Comparison of ENCODE assay signal across 16 cellular contexts in genomic region chr17:3895354-3895753, GRCh38. TPM values are rescaled to one million over a fixed set of nuclear protein-coding genes. Genes with fewer than 3 reads are reported as not detected.
A peak's percentile ranks its signal among the peaks of the same experiment; 100 is the strongest.
DNase-seq lines count a peak whose midpoint lies in the region; ATAC-seq and TF ChIP-seq lines count a peak whose summit lies in the region.
"Had no signal": no experiment of that assay in that cellular context is flagged by ENCODE, and none has a peak within 500 bp of the region (broad histone marks: within the 10 kb centered on the region; RNA-seq: fewer than 3 reads in every experiment).

No MANE protein-coding gene starts in this region.

- TF ChIP-seq CTCF in right atrium auricular region (IDR thresholded peaks at IDR 0.05) = no peak
- TF ChIP-seq CTCF in esophagus muscularis mucosa (IDR thresholded peaks at IDR 0.05) = no peak
- TF ChIP-seq CTCF in prostate gland (IDR thresholded peaks at IDR 0.05) = no peak

- H3K27me3 ChIP-seq in right atrium auricular region (no peaks in the 10 kb centered on the region), esophagus muscularis mucosa (no peaks in the 10 kb centered on the region), prostate gland (replicated peaks; ENCODE audit: insufficient read depth) (no peaks in the 10 kb centered on the region)

- intact Hi-C loops in left ventricle myocardium superior (cut with micrococcal nuclease) = no loop called here
- intact Hi-C loops in esophagus muscularis mucosa (cut with DNase I) = no loop called here
- intact Hi-C loops in prostate gland (cut with DNase I) = no loop called here

- H3K36me3 ChIP-seq in right atrium auricular region (no peaks in the 10 kb centered on the region), esophagus muscularis mucosa (no peaks in the 10 kb centered on the region), prostate gland (no peaks in the 10 kb centered on the region)

- ATAC-seq in left ventricle myocardium superior (no peak), HG03097 (IDR thresholded peaks at IDR 0.05; ENCODE audit: low FRiP score, unreplicated experiment) (no peak)
- ATAC-seq: naive thymus-derived CD8-positive, alpha-beta T cell had no signal

- peak overlapping the region; percentile 86 to 87 for H3K27ac ChIP-seq in right atrium auricular region
- H3K27ac ChIP-seq in esophagus muscularis mucosa (replicated peaks in 1 of 4) = peak overlapping the region; percentile 82 to 91 (median 88)
- peak overlapping the region; percentile 63 to 87 for H3K27ac ChIP-seq in prostate gland

- H3K4me3 ChIP-seq in right atrium auricular region = no peak overlapping the region
- H3K4me3 ChIP-seq in esophagus muscularis mucosa = no peak overlapping the region
- no peak overlapping the region for H3K4me3 ChIP-seq in prostate gland

- DNase-seq in right atrium auricular region (ENCODE audit: low spot score) = no peak
- DNase-seq in left ventricle myocardium superior = no peak
- DNase-seq in esophagus muscularis mucosa (ENCODE audit: extremely low spot score) = no peak
- DNase-seq in prostate gland (ENCODE audit: low spot score) = no peak
- DNase-seq in islet precursor cell = no peak
- DNase-seq in D341Med (ENCODE audit: low spot score) = no peak
- no peak for DNase-seq in iPS-NIHi7 (ENCODE audit: extremely low spot score)
- DNase-seq: activated CD4-positive, alpha-beta T cell treated with anti-CD3 and anti-CD28 coated beads, Interleukin-2, amount 50 U/mL, for 4 hours; activated effector memory CD4-positive, alpha-beta T cell treated with Interleukin-2 at 50 U/mL for 16 hours; DMS153; NCI-H774; SHP77; T1000 had no signal

- H3K9me3 ChIP-seq in right atrium auricular region = no peaks in the 10 kb centered on the region
- no peaks in the 10 kb centered on the region for H3K9me3 ChIP-seq in esophagus muscularis mucosa
- no peaks in the 10 kb centered on the region for H3K9me3 ChIP-seq in prostate gland

- TF ChIP-seq POLR2A in esophagus muscularis mucosa (IDR thresholded peaks at IDR 0.05; ENCODE audit: low read depth) (no peak), prostate gland (IDR thresholded peaks at IDR 0.05) (no peak)

- TF ChIP-seq EP300 in esophagus muscularis mucosa (IDR thresholded peaks at IDR 0.05) = no peak

- peaks cover 0 to 45% of the 10 kb centered on the region in 2 donors for H3K4me1 ChIP-seq in right atrium auricular region
- H3K4me1 ChIP-seq in esophagus muscularis mucosa = peaks cover 55 to 63% (median 58%) of the 10 kb centered on the region in 4 donors
- H3K4me1 ChIP-seq in prostate gland (replicated peaks) = peaks cover 13% of the 10 kb centered on the region

- WGBS in esophagus muscularis mucosa = 98% methylated on average over 3 of the region's 3 CpGs
- WGBS in prostate gland = 92% methylated on average over 3 of the region's 3 CpGs

RNA-seq across cellular contexts. Expression of gene CAMKK1, which starts 2.5 kb away (rescaled TPM):
- total RNA-seq in right atrium auricular region = 1 to 10 TPM; 3.0 to 3.2 TPM
- total RNA-seq in left ventricle myocardium superior = 3.4 TPM
- total RNA-seq in esophagus muscularis mucosa = 1 to 10 TPM; 2.9 to 8.8 (median 4.4) TPM
- total RNA-seq in prostate gland = 10 to 100 TPM in 1 of 2 donors, 1 to 10 TPM in 1; 2.0 to 12.8 TPM

RNA-seq across cellular contexts. Expression of gene P2RX1, which starts 20.9 kb away (rescaled TPM):
- total RNA-seq in right atrium auricular region (1 to 10 TPM in 1 of 2 donors, under 1 TPM in 1; 0.85 to 2.8 TPM), left ventricle myocardium superior (0.17 TPM), esophagus muscularis mucosa (10 to 100 TPM in 2 of 4 donors, 1 to 10 TPM in 2; 3.7 to 26.0 (median 10.2) TPM), prostate gland (10 to 100 TPM in 1 of 2 donors, 1 to 10 TPM in 1; 3.8 to 22.5 TPM)
- total RNA-seq: glomerular endothelial cell had no signal

RNA-seq across cellular contexts. Expression of gene NCBP3, which starts 49.3 kb away (rescaled TPM):
- 10 to 100 TPM; 15.2 to 21.4 TPM for total RNA-seq in right atrium auricular region
- total RNA-seq in left ventricle myocardium superior = 17.8 TPM
- 10 to 100 TPM; 15.0 to 33.9 (median 21.9) TPM for total RNA-seq in esophagus muscularis mucosa
- 100 to 1,000 TPM in 1 of 2 donors, 10 to 100 TPM in 1; 14.8 to 370 TPM for total RNA-seq in prostate gland
